16 cellular contexts compared by ENCODE assay signal in genomic region chr17:4735825-4736651, GRCh38. TPM values are rescaled to one million over a fixed set of nuclear protein-coding genes. Genes with fewer than 3 reads are reported as not detected.
DNase-seq lines count a peak whose midpoint lies in the region; ATAC-seq and TF ChIP-seq lines count a peak whose summit lies in the region.
"Had no signal": no experiment of that assay in that cellular context is flagged by ENCODE, and none has a peak within 500 bp of the region (broad histone marks: within the 10 kb centered on the region; RNA-seq: fewer than 3 reads in every experiment).

No MANE protein-coding gene starts in this region.

- H3K36me3 Mint-ChIP-seq in activated CD8-positive, alpha-beta memory T cell treated with anti-CD3 and anti-CD28 coated beads, Interleukin-2, amount 10 ng/mL, durations not matched to agents 7 days and 5 days = peaks cover 1% of the 10 kb centered on the region
- peaks cover 19% of the 10 kb centered on the region for H3K36me3 Mint-ChIP-seq in activated T-helper 17 cell treated with anti-CD3 and anti-CD28 coated beads, Interleukin-2, amount 50 U/mL, for 72 hours (ENCODE audit: low read depth)

- H3K4me1 ChIP-seq in lower lobe of right lung (peaks cover 46% of the 10 kb centered on the region), upper lobe of left lung (peaks cover 17 to 37% (median 32%) of the 10 kb centered on the region in 4 donors)

- TF ChIP-seq POLR2A in upper lobe of left lung (IDR thresholded peaks at IDR 0.05) = peak in 1 of 4 donors; percentile 50

- H3K27ac Mint-ChIP-seq in activated CD8-positive, alpha-beta memory T cell treated with anti-CD3 and anti-CD28 coated beads, Interleukin-2, amount 10 ng/mL, durations not matched to agents 7 days and 5 days = peak overlapping the region; percentile 13
- peak overlapping the region; percentile 3 for H3K27ac Mint-ChIP-seq in activated T-helper 17 cell treated with anti-CD3 and anti-CD28 coated beads, Interleukin-2, amount 50 U/mL, for 72 hours
- H3K27ac Mint-ChIP-seq: effector memory CD8-positive, alpha-beta T cell had no signal

- TF ChIP-seq EP300 in upper lobe of left lung (IDR thresholded peaks at IDR 0.05) = peak in 2 of 4 donors; percentile 67 to 83

- H3K27ac ChIP-seq in lower lobe of right lung = peak overlapping the region; percentile 27
- H3K27ac ChIP-seq in upper lobe of left lung = peak overlapping the region; percentile 42 to 80 (median 62)
- H3K27ac ChIP-seq: psoas muscle, WERI-Rb-1 had no signal

- H3K9me3 ChIP-seq in lower lobe of right lung (no peaks in the 10 kb centered on the region), upper lobe of left lung (no peaks in the 10 kb centered on the region)
- H3K9me3 ChIP-seq: heart right ventricle, psoas muscle had no signal

- DNase-seq in activated CD8-positive, alpha-beta memory T cell treated with anti-CD3 and anti-CD28 coated beads, Interleukin-2, amount 10 ng/mL, durations not matched to agents 7 days and 5 days = no peak
- no peak for DNase-seq in activated CD8-positive, alpha-beta memory T cell treated with anti-CD3 and anti-CD28 coated beads, Interleukin-2, amount 50 U/mL, for 4 hours
- peak; percentile 46 for DNase-seq in lower lobe of right lung
- peak in 1 of 2 donors; percentile 78 for DNase-seq in upper lobe of left lung
- no peak for DNase-seq in DMS153 (lab: John Stamatoyannopoulos, UW)
- DNase-seq in NCI-H446 (lab: John Stamatoyannopoulos, UW) = no peak
- DNase-seq in activated T-cell treated with anti-CD3 and anti-CD28 coated beads for 4 hours = no peak
- DNase-seq: activated T-cell treated with anti-CD3 and anti-CD28 coated beads, Interleukin-2, amount 50 U/mL, for 4 hours; DND-41; effector memory CD8-positive, alpha-beta T cell; heart right ventricle; psoas muscle; WERI-Rb-1 had no signal

- H3K27me3 ChIP-seq in lower lobe of right lung (ENCODE audit: low read depth) (no peaks in the 10 kb centered on the region), upper lobe of left lung (no peaks in the 10 kb centered on the region)

- no peak for ATAC-seq in activated CD8-positive, alpha-beta memory T cell treated with anti-CD3 and anti-CD28 coated beads, Interleukin-2, amount 10 ng/mL, durations not matched to agents 7 days and 5 days
- no peak for ATAC-seq in activated T-helper 17 cell treated with anti-CD3 and anti-CD28 coated beads, Interleukin-2, amount 50 U/mL, for 72 hours (replicated peaks)
- ATAC-seq in lower lobe of right lung (peak in 1 of 2 donors; percentile 1), upper lobe of left lung (ENCODE audit: low FRiP score in 2 of 2) (peak in 1 of 2 donors; percentile 19)
- ATAC-seq: activated T-cell treated with anti-CD3 and anti-CD28 coated beads, Interleukin-2, amount 50 U/mL, for 4 hours; effector memory CD8-positive, alpha-beta T cell; psoas muscle had no signal

- intact Hi-C loops in lower lobe of right lung (cut with DNase I) = loop anchor here (10.0 kb wide), 1 partner anchor 49 kb away; the partner anchor contains the start of genes GLTPD2 and VMO1

- WGBS in upper lobe of left lung, 2 donors = 55 to 64% methylated on average over 11 of the region's 11 CpGs

- H3K36me3 ChIP-seq in lower lobe of right lung (peaks cover 27% of the 10 kb centered on the region), upper lobe of left lung (peaks cover 0 to 17% (median 9%) of the 10 kb centered on the region in 4 donors)

- CTCF ChIA-PET in activated CD8-positive, alpha-beta memory T cell treated with anti-CD3 and anti-CD28 coated beads, Interleukin-2, amount 10 ng/mL, durations not matched to agents 7 days and 5 days (lab: Charles Lee) = interaction anchor here (0.6 to 1.8 kb wide), 2 partner anchors 54 to 538 kb away, joined by 3 to 12 read pairs; no protein-coding TSS in a partner anchor

- peaks cover 25% of the 10 kb centered on the region for H3K27me3 Mint-ChIP-seq in activated CD8-positive, alpha-beta memory T cell treated with anti-CD3 and anti-CD28 coated beads, Interleukin-2, amount 10 ng/mL, durations not matched to agents 7 days and 5 days
- H3K27me3 Mint-ChIP-seq in activated T-helper 17 cell treated with anti-CD3 and anti-CD28 coated beads, Interleukin-2, amount 50 U/mL, for 72 hours = peaks cover 8% of the 10 kb centered on the region

- no peak overlapping the region for H3K4me3 Mint-ChIP-seq in activated CD8-positive, alpha-beta memory T cell treated with anti-CD3 and anti-CD28 coated beads, Interleukin-2, amount 10 ng/mL, durations not matched to agents 7 days and 5 days
- no peak overlapping the region for H3K4me3 Mint-ChIP-seq in activated T-helper 17 cell treated with anti-CD3 and anti-CD28 coated beads, Interleukin-2, amount 50 U/mL, for 72 hours
- H3K4me3 Mint-ChIP-seq: activated T-cell treated with anti-CD3 and anti-CD28 coated beads, Interleukin-2, amount 50 U/mL, for 4 hours; effector memory CD8-positive, alpha-beta T cell; memory B cell had no signal

- peaks cover 41% of the 10 kb centered on the region for H3K4me1 Mint-ChIP-seq in activated CD8-positive, alpha-beta memory T cell treated with anti-CD3 and anti-CD28 coated beads, Interleukin-2, amount 10 ng/mL, durations not matched to agents 7 days and 5 days
- H3K4me1 Mint-ChIP-seq in activated T-helper 17 cell treated with anti-CD3 and anti-CD28 coated beads, Interleukin-2, amount 50 U/mL, for 72 hours = peaks cover 22% of the 10 kb centered on the region

- TF ChIP-seq CTCF in lower lobe of right lung (IDR thresholded peaks at IDR 0.05) (no peak), upper lobe of left lung (IDR thresholded peaks at IDR 0.05) (no peak)

- H3K9me3 Mint-ChIP-seq in activated CD8-positive, alpha-beta memory T cell treated with anti-CD3 and anti-CD28 coated beads, Interleukin-2, amount 10 ng/mL, durations not matched to agents 7 days and 5 days (ENCODE audit: low read depth) = no peaks in the 10 kb centered on the region
- no peaks in the 10 kb centered on the region for H3K9me3 Mint-ChIP-seq in activated T-helper 17 cell treated with anti-CD3 and anti-CD28 coated beads, Interleukin-2, amount 50 U/mL, for 72 hours
- H3K9me3 Mint-ChIP-seq: activated T-cell treated with anti-CD3 and anti-CD28 coated beads, Interleukin-2, amount 50 U/mL, for 4 hours; effector memory CD8-positive, alpha-beta T cell; memory B cell had no signal

- H3K4me3 ChIP-seq in lower lobe of right lung (no peak overlapping the region), upper lobe of left lung (no peak overlapping the region)
- H3K4me3 ChIP-seq: psoas muscle had no signal

RNA-seq across cellular contexts. Expression of gene ZMYND15, which starts 3.6 kb away (rescaled TPM):
- under 1 TPM in 1 of 2 experiments, not detected in 1; 0.12 TPM for total RNA-seq in activated CD8-positive, alpha-beta memory T cell treated with anti-CD3 and anti-CD28 coated beads, Interleukin-2, amount 10 ng/mL, durations not matched to agents 7 days and 5 days
- total RNA-seq in activated T-helper 17 cell treated with anti-CD3 and anti-CD28 coated beads, Interleukin-2, amount 50 U/mL, for 72 hours = under 1 TPM in 1 of 2 donors, not detected in 1; 0.42 TPM
- 13.3 TPM for total RNA-seq in lower lobe of right lung
- 10 to 100 TPM in 4 of 6 donors, 1 to 10 TPM in 2; 3.5 to 22.8 (median 11.9) TPM for total RNA-seq in upper lobe of left lung
- total RNA-seq: temporal lobe had no signal

RNA-seq across cellular contexts. Expression of gene CXCL16, which starts 3.7 kb away (rescaled TPM):
- under 1 TPM; 0.70 to 0.96 TPM for total RNA-seq in activated CD8-positive, alpha-beta memory T cell treated with anti-CD3 and anti-CD28 coated beads, Interleukin-2, amount 10 ng/mL, durations not matched to agents 7 days and 5 days
- 1 to 10 TPM; 2.7 to 6.7 TPM for total RNA-seq in activated T-helper 17 cell treated with anti-CD3 and anti-CD28 coated beads, Interleukin-2, amount 50 U/mL, for 72 hours
- total RNA-seq in lower lobe of right lung (249 TPM), upper lobe of left lung (100 to 1,000 TPM in 3 of 6 donors, 10 to 100 TPM in 3; 62.9 to 281 (median 122) TPM)

RNA-seq across cellular contexts. Expression of gene MED11, which starts 4.8 kb away (rescaled TPM):
- 10 to 100 TPM; 23.6 to 26.1 TPM for total RNA-seq in activated CD8-positive, alpha-beta memory T cell treated with anti-CD3 and anti-CD28 coated beads, Interleukin-2, amount 10 ng/mL, durations not matched to agents 7 days and 5 days
- 10 to 100 TPM; 25.3 to 25.7 TPM for total RNA-seq in activated T-helper 17 cell treated with anti-CD3 and anti-CD28 coated beads, Interleukin-2, amount 50 U/mL, for 72 hours
- total RNA-seq in lower lobe of right lung = 22.9 TPM
- total RNA-seq in upper lobe of left lung = 10 to 100 TPM; 18.4 to 33.4 (median 24.2) TPM

RNA-seq across cellular contexts. Expression of gene ARRB2, which starts 25.6 kb away (rescaled TPM):
- 100 to 1,000 TPM; 348 to 365 TPM for total RNA-seq in activated CD8-positive, alpha-beta memory T cell treated with anti-CD3 and anti-CD28 coated beads, Interleukin-2, amount 10 ng/mL, durations not matched to agents 7 days and 5 days
- total RNA-seq in activated T-helper 17 cell treated with anti-CD3 and anti-CD28 coated beads, Interleukin-2, amount 50 U/mL, for 72 hours = 100 to 1,000 TPM; 281 to 307 TPM
- total RNA-seq in lower lobe of right lung (201 TPM), upper lobe of left lung (100 to 1,000 TPM in 5 of 6 donors, 10 to 100 TPM in 1; 67.3 to 336 (median 176) TPM)

RNA-seq across cellular contexts. Expression of gene PELP1, which starts 32.1 kb away (rescaled TPM):
- 10 to 100 TPM; 88.5 to 96.9 TPM for total RNA-seq in activated CD8-positive, alpha-beta memory T cell treated with anti-CD3 and anti-CD28 coated beads, Interleukin-2, amount 10 ng/mL, durations not matched to agents 7 days and 5 days
- total RNA-seq in activated T-helper 17 cell treated with anti-CD3 and anti-CD28 coated beads, Interleukin-2, amount 50 U/mL, for 72 hours = 100 to 1,000 TPM in 1 of 2 donors, 10 to 100 TPM in 1; 87.1 to 107 TPM
- total RNA-seq in lower lobe of right lung (37.4 TPM), upper lobe of left lung (10 to 100 TPM; 14.6 to 67.1 (median 34.2) TPM)

Comparison
In these comparisons a context has a peak if more than half of its experiments do, and no peak if none do; other contexts are left out.
1. RNA of gene CXCL16, which starts 3.7 kb away (total RNA-seq): 249 TPM in lower lobe of right lung (single experiment) and 62.9 to 281 TPM in upper lobe of left lung; 2.7 to 6.7 TPM in activated T-helper 17 cell treated with anti-CD3 and anti-CD28 coated beads, Interleukin-2, amount 50 U/mL, for 72 hours and 0.70 to 0.96 TPM in activated CD8-positive, alpha-beta memory T cell treated with anti-CD3 and anti-CD28 coated beads, Interleukin-2, amount 10 ng/mL, durations not matched to agents 7 days and 5 days; every median in the first group is over 4 times any median in the second.